8 cellular contexts compared by ENCODE assay signal in genomic region chr19:14494910-14495677, GRCh38. TPM values are rescaled to one million over a fixed set of nuclear protein-coding genes. Genes with fewer than 3 reads are reported as not detected.
A peak's percentile ranks its signal among the peaks of the same experiment; 100 is the strongest.
DNase-seq lines count a peak whose midpoint lies in the region; ATAC-seq and TF ChIP-seq lines count a peak whose summit lies in the region.

No MANE protein-coding gene starts in this region.

- no peak overlapping the region for H2BK5ac ChIP-seq in mesenchymal stem cell (ENCODE audit: low read depth, low read length, poor library complexity, severe bottlenecking)

- ATAC-seq in left ventricle myocardium superior, result no peak
- ATAC-seq in aorta (ENCODE audit: low FRiP score), result no peak
- ATAC-seq in HG03175 (IDR thresholded peaks at IDR 0.05; ENCODE audit: unreplicated experiment), result no peak

- H3K27me3 ChIP-seq in cardiac muscle cell (no peaks in the 10 kb centered on the region), breast epithelium (no peaks in the 10 kb centered on the region), mesenchymal stem cell (ENCODE audit: control insufficient read depth in 1 of 2, insufficient read depth in 1 of 2, low read length in 2 of 2) (no peaks in the 10 kb centered on the region), aorta (ENCODE audit: control insufficient read depth in 1 of 2, insufficient read depth in 2 of 2, low read length in 1 of 2) (no peaks in the 10 kb centered on the region)

- no peak overlapping the region for H2BK120ac ChIP-seq in mesenchymal stem cell (ENCODE audit: low read depth, low read length)

- H3K23ac ChIP-seq in mesenchymal stem cell (ENCODE audit: low read length in 2 of 2), result peak overlapping the region in 1 of 2 experiments; percentile 60

- no peaks in the 10 kb centered on the region for H3K4me1 ChIP-seq in cardiac muscle cell (ENCODE audit: low read depth)
- peaks cover 9 to 18% of the 10 kb centered on the region in 2 donors for H3K4me1 ChIP-seq in breast epithelium
- H3K4me1 ChIP-seq in mesenchymal stem cell (ENCODE audit: control insufficient read depth, insufficient read depth, low read depth, low read length), result peaks cover 20% of the 10 kb centered on the region
- no peaks in the 10 kb centered on the region for H3K4me1 ChIP-seq in aorta (ENCODE audit: control insufficient read depth in 1 of 2, insufficient read depth in 2 of 2, low read length in 2 of 2)

- no peak overlapping the region for H3K27ac ChIP-seq in cardiac muscle cell
- peak overlapping the region; percentile 87 to 91 for H3K27ac ChIP-seq in breast epithelium
- H3K27ac ChIP-seq in mesenchymal stem cell (ENCODE audit: low read length, poor library complexity, severe bottlenecking), result peak overlapping the region; percentile 1
- no peak overlapping the region for H3K27ac ChIP-seq in aorta (ENCODE audit: low read depth in 1 of 2, low read length in 2 of 2)

- H3K9me3 ChIP-seq in cardiac muscle cell (ENCODE audit: low read depth) (no peaks in the 10 kb centered on the region), breast epithelium (no peaks in the 10 kb centered on the region), mesenchymal stem cell (ENCODE audit: control insufficient read depth, low read length) (no peaks in the 10 kb centered on the region), aorta (ENCODE audit: control insufficient read depth, low read length) (no peaks in the 10 kb centered on the region)

- peak overlapping the region; percentile 84 for H3K9ac ChIP-seq in mesenchymal stem cell (ENCODE audit: low read length)

- H3K18ac ChIP-seq in mesenchymal stem cell (ENCODE audit: low read depth in 1 of 2, low read length in 2 of 2), result peak overlapping the region in 1 of 2 experiments; percentile 97

- H2AK5ac ChIP-seq in mesenchymal stem cell (ENCODE audit: low read length, severe bottlenecking), result peak overlapping the region; percentile 7

- H2BK12ac ChIP-seq in mesenchymal stem cell (ENCODE audit: low read length in 2 of 2), result peak overlapping the region in 1 of 2 experiments; percentile 42

- peak overlapping the region in 1 of 2 experiments; percentile 92 for H3K14ac ChIP-seq in mesenchymal stem cell (ENCODE audit: low read length in 2 of 2)

- no peak for TF ChIP-seq POLR2A in breast epithelium (IDR thresholded peaks at IDR 0.05)

- H4K91ac ChIP-seq in mesenchymal stem cell (ENCODE audit: low read length), result no peak overlapping the region

- TF ChIP-seq CTCF in cardiac muscle cell (IDR thresholded peaks at IDR 0.05; ENCODE audit: low read depth, low read length) (no peak), breast epithelium (IDR thresholded peaks at IDR 0.05) (no peak)

- no peaks in the 10 kb centered on the region for H3K36me3 ChIP-seq in cardiac muscle cell
- H3K36me3 ChIP-seq in breast epithelium, result no peaks in the 10 kb centered on the region
- peaks cover 14 to 24% of the 10 kb centered on the region in 2 experiments for H3K36me3 ChIP-seq in mesenchymal stem cell (ENCODE audit: control insufficient read depth in 1 of 2, insufficient read depth in 2 of 2, low read depth in 1 of 2, low read length in 2 of 2)
- no peaks in the 10 kb centered on the region for H3K36me3 ChIP-seq in aorta (ENCODE audit: control insufficient read depth in 1 of 2, insufficient read depth in 2 of 2, low read length in 1 of 2)

- peak overlapping the region in 1 of 2 experiments; percentile 85 for H3K4ac ChIP-seq in mesenchymal stem cell (ENCODE audit: low read depth in 1 of 2, low read length in 2 of 2)

- DNase-seq in cardiac muscle cell (ENCODE audit: low read depth in 1 of 2, low spot score in 1 of 2) (no peak), left ventricle myocardium superior (no peak), breast epithelium (ENCODE audit: low spot score in 2 of 2) (no peak), mesenchymal stem cell (no peak), aorta (no peak), SHP77 (lab: John Stamatoyannopoulos, UW) (no peak), CD1c-positive myeloid dendritic cell (ENCODE audit: extremely low spot score) (no peak)

- no peak overlapping the region for H4K8ac ChIP-seq in mesenchymal stem cell (ENCODE audit: low read length)

- peak overlapping the region; percentile 51 for H2AFZ ChIP-seq in mesenchymal stem cell (ENCODE audit: low read depth, low read length)

- peaks cover 4% of the 10 kb centered on the region for H3K79me1 ChIP-seq in mesenchymal stem cell (replicated peaks; ENCODE audit: low read length, poor library complexity, severe bottlenecking)

- WGBS in mesenchymal stem cell, result 35% methylated on average over 14 of the region's 14 CpGs
- WGBS in aorta, 2 donors, result 12 to 18% methylated on average over 14 of the region's 14 CpGs

- H3K4me3 ChIP-seq in cardiac muscle cell (peak overlapping the region; percentile 69), breast epithelium (peak overlapping the region; percentile 88 to 96 (median 92)), mesenchymal stem cell (ENCODE audit: insufficient read depth in 1 of 2, low read depth in 1 of 2, low read length in 2 of 2) (peak overlapping the region; percentile 74 to 89), aorta (ENCODE audit: low read length in 2 of 2) (peak overlapping the region; percentile 84 to 95)

- intact Hi-C loops in left ventricle myocardium superior (cut with micrococcal nuclease), result no loop called here
- intact Hi-C loops in breast epithelium (cut with DNase I; ENCODE audit: low total_unique reads), result no loop called here
- intact Hi-C loops in aorta (cut with DNase I), result no loop called here

- peak overlapping the region; percentile 89 for H3K4me2 ChIP-seq in mesenchymal stem cell (ENCODE audit: low read length, poor library complexity, severe bottlenecking)

- no peak overlapping the region for H2BK15ac ChIP-seq in mesenchymal stem cell (ENCODE audit: low read depth, poor library complexity, severe bottlenecking)

RNA-seq across cellular contexts. Expression of gene GIPC1, which starts 0.8 kb away (rescaled TPM):
- 133 and 172 TPM in 2 replicates for total RNA-seq in cardiac muscle cell
- polyA plus RNA-seq in cardiac muscle cell, result 117 and 145 TPM in 2 replicates
- total RNA-seq in left ventricle myocardium superior, result 55.9 TPM
- 10 to 100 TPM; 48.8 to 79.0 (median 72.0) TPM for total RNA-seq in breast epithelium
- polyA plus RNA-seq in mesenchymal stem cell (2013, experiment 1 of 2), result 120 TPM
- 116 TPM for polyA plus RNA-seq in mesenchymal stem cell (2013, experiment 2 of 2)
- total RNA-seq in aorta, result 10 to 100 TPM; 42.3 to 53.0 TPM
- polyA plus RNA-seq in aorta, result 100 to 1,000 TPM in 1 of 2 donors, 10 to 100 TPM in 1; 55.8 to 117 TPM

RNA-seq across cellular contexts. Expression of gene PTGER1, which starts 19.9 kb away (rescaled TPM):
- 0.42 TPM in 1 of 2 replicates, not detected in the other for total RNA-seq in cardiac muscle cell
- 0.36 and 0.75 TPM in 2 replicates for polyA plus RNA-seq in cardiac muscle cell
- not detected for total RNA-seq in left ventricle myocardium superior
- 1 to 10 TPM in 1 of 3 donors, under 1 TPM in 1, not detected in 1; 0.48 to 1.3 TPM for total RNA-seq in breast epithelium
- polyA plus RNA-seq in mesenchymal stem cell (2013, experiment 1 of 2), result 1.2 TPM
- 1.3 TPM for polyA plus RNA-seq in mesenchymal stem cell (2013, experiment 2 of 2)
- total RNA-seq in aorta, result 1 to 10 TPM; 2.3 to 4.4 TPM
- not detected for polyA plus RNA-seq in aorta

RNA-seq across cellular contexts. Expression of gene DNAJB1, which starts 23.1 kb away (rescaled TPM):
- total RNA-seq in cardiac muscle cell (41.8 and 56.4 TPM in 2 replicates), left ventricle myocardium superior (47.9 TPM), breast epithelium (100 to 1,000 TPM in 2 of 3 donors, 10 to 100 TPM in 1; 59.0 to 166 (median 102) TPM), aorta (10 to 100 TPM; 58.0 to 95.8 TPM)
- polyA plus RNA-seq in cardiac muscle cell (76.5 and 82.8 TPM in 2 replicates), aorta (10 to 100 TPM; 34.8 to 44.3 TPM)
- 59.4 TPM for polyA plus RNA-seq in mesenchymal stem cell (2013, experiment 1 of 2)
- 60.1 TPM for polyA plus RNA-seq in mesenchymal stem cell (2013, experiment 2 of 2)

RNA-seq across cellular contexts. Expression of gene TECR, which starts 34.3 kb away (rescaled TPM):
- 77.4 and 83.1 TPM in 2 replicates for total RNA-seq in cardiac muscle cell
- polyA plus RNA-seq in cardiac muscle cell, result 245 and 345 TPM in 2 replicates
- total RNA-seq in left ventricle myocardium superior, result 86.4 TPM
- 10 to 100 TPM; 36.1 to 66.9 (median 43.4) TPM for total RNA-seq in breast epithelium
- 136 TPM for polyA plus RNA-seq in mesenchymal stem cell (2013, experiment 1 of 2)
- 131 TPM for polyA plus RNA-seq in mesenchymal stem cell (2013, experiment 2 of 2)
- total RNA-seq in aorta, result 10 to 100 TPM; 40.1 to 64.4 TPM
- 100 to 1,000 TPM in 1 of 2 donors, 10 to 100 TPM in 1; 56.5 to 112 TPM for polyA plus RNA-seq in aorta

Comparison
In these comparisons a context has a peak if more than half of its experiments do, and no peak if none do; other contexts are left out.
1. H3K27ac ChIP-seq: peak in breast epithelium (2 of 2) and mesenchymal stem cell (single experiment); none in cardiac muscle cell (single experiment) and aorta (0 of 2).
2. Peak in every context shown above with its lines, with median percentiles within 50 percentile points of each other: H3K4me3 ChIP-seq.